16 cellular contexts compared by ENCODE assay signal in genomic region chr3:37991109-37991508, GRCh38. TPM values are rescaled to one million over a fixed set of nuclear protein-coding genes. Genes with fewer than 3 reads are reported as not detected.
A peak's percentile ranks its signal among the peaks of the same experiment; 100 is the strongest.
DNase-seq lines count a peak whose midpoint lies in the region; ATAC-seq and TF ChIP-seq lines count a peak whose summit lies in the region.
"Had no signal": no experiment of that assay in that cellular context is flagged by ENCODE, and none has a peak within 500 bp of the region (broad histone marks: within the 10 kb centered on the region; RNA-seq: fewer than 3 reads in every experiment).

No MANE protein-coding gene starts in this region.

- H4K8ac ChIP-seq in mesenchymal stem cell (ENCODE audit: low read length) = no peak overlapping the region

- H3K36me3 ChIP-seq in HUES6 (ENCODE audit: control insufficient read depth, insufficient read depth, low read length) (no peaks in the 10 kb centered on the region), mesenchymal stem cell (ENCODE audit: control insufficient read depth in 1 of 2, insufficient read depth in 2 of 2, low read depth in 1 of 2, low read length in 2 of 2) (peaks cover 2 to 10% of the 10 kb centered on the region in 2 experiments), stomach (peaks cover 0 to 12% (median 6%) of the 10 kb centered on the region in 4 donors)
- H3K36me3 ChIP-seq: ascending aorta had no signal

- H3K27ac Mint-ChIP-seq in activated CD8-positive, alpha-beta T cell treated with anti-CD3 and anti-CD28 coated beads, Interleukin-2, amount 10 ng/mL, durations not matched to agents 7 days and 5 days = no peak overlapping the region
- H3K27ac Mint-ChIP-seq: mesothelial cell of epicardium had no signal

- TF ChIP-seq CTCF in stomach (IDR thresholded peaks at IDR 0.05) = no peak

- no peak overlapping the region for H3K4me3 Mint-ChIP-seq in activated CD8-positive, alpha-beta T cell treated with anti-CD3 and anti-CD28 coated beads, Interleukin-2, amount 10 ng/mL, durations not matched to agents 7 days and 5 days
- H3K4me3 Mint-ChIP-seq: mesothelial cell of epicardium, neural crest cell had no signal

- no peak overlapping the region for H3K14ac ChIP-seq in mesenchymal stem cell (ENCODE audit: low read length in 2 of 2)

- no peak overlapping the region for H2BK120ac ChIP-seq in mesenchymal stem cell (ENCODE audit: low read depth, low read length)

- no peak overlapping the region for H4K91ac ChIP-seq in mesenchymal stem cell (ENCODE audit: low read length)

- TF ChIP-seq EP300 in stomach (IDR thresholded peaks at IDR 0.05) = no peak

- intact Hi-C loops in stomach (cut with DNase I; ENCODE audit: low total_unique reads) = no loop called here

- TF ChIP-seq POLR2A in stomach (IDR thresholded peaks at IDR 0.05) = no peak

- H2BK5ac ChIP-seq in mesenchymal stem cell (ENCODE audit: low read depth, low read length, poor library complexity, severe bottlenecking) = no peak overlapping the region

- POLR2A ChIA-PET in activated CD8-positive, alpha-beta T cell treated with anti-CD3 and anti-CD28 coated beads, Interleukin-2, amount 10 ng/mL, durations not matched to agents 7 days and 5 days (lab: Charles Lee) = no interaction called here

- no peak for ATAC-seq in HG03108 (IDR thresholded peaks at IDR 0.05; ENCODE audit: unreplicated experiment)
- ATAC-seq in activated CD8-positive, alpha-beta T cell treated with anti-CD3 and anti-CD28 coated beads, Interleukin-2, amount 10 ng/mL, durations not matched to agents 7 days and 5 days = no peak
- ATAC-seq: activated naive CD4-positive, alpha-beta T cell treated with anti-CD3 and anti-CD28 coated beads, Interleukin-2, amount 50 U/mL, for 72 hours had no signal

- H3K9ac ChIP-seq in HUES6 (ENCODE audit: low read length) (no peak overlapping the region), mesenchymal stem cell (ENCODE audit: low read length) (no peak overlapping the region)

- peaks cover 3% of the 10 kb centered on the region for H3K27me3 Mint-ChIP-seq in activated CD8-positive, alpha-beta T cell treated with anti-CD3 and anti-CD28 coated beads, Interleukin-2, amount 10 ng/mL, durations not matched to agents 7 days and 5 days (ENCODE audit: low read depth)

- H2BK15ac ChIP-seq in mesenchymal stem cell (ENCODE audit: low read depth, poor library complexity, severe bottlenecking) = peak overlapping the region; percentile 31

- H3K4me1 Mint-ChIP-seq in activated CD8-positive, alpha-beta T cell treated with anti-CD3 and anti-CD28 coated beads, Interleukin-2, amount 10 ng/mL, durations not matched to agents 7 days and 5 days (ENCODE audit: low read depth) = peaks cover 27% of the 10 kb centered on the region

- no peak overlapping the region for H3K18ac ChIP-seq in mesenchymal stem cell (ENCODE audit: low read depth in 1 of 2, low read length in 2 of 2)

- no peak overlapping the region for H3K4me2 ChIP-seq in mesenchymal stem cell (ENCODE audit: low read length, poor library complexity, severe bottlenecking)

- H3K79me1 ChIP-seq in mesenchymal stem cell (replicated peaks; ENCODE audit: low read length, poor library complexity, severe bottlenecking) = no peaks in the 10 kb centered on the region

- H3K9me3 Mint-ChIP-seq in activated CD8-positive, alpha-beta T cell treated with anti-CD3 and anti-CD28 coated beads, Interleukin-2, amount 10 ng/mL, durations not matched to agents 7 days and 5 days (ENCODE audit: insufficient read depth) = no peaks in the 10 kb centered on the region
- H3K9me3 Mint-ChIP-seq: activated naive CD4-positive, alpha-beta T cell treated with anti-CD3 and anti-CD28 coated beads, Interleukin-2, amount 50 U/mL, for 72 hours; mesothelial cell of epicardium; neural crest cell had no signal

- peak overlapping the region; percentile 16; the same call in 1 of the 2 replicates for H3K4me3 ChIP-seq in HUES6 (ENCODE audit: low read depth, low read length)
- no peak overlapping the region for H3K4me3 ChIP-seq in mesenchymal stem cell (ENCODE audit: insufficient read depth in 1 of 2, low read depth in 1 of 2, low read length in 2 of 2)
- H3K4me3 ChIP-seq in stomach = peak overlapping the region; percentile 16 to 43 (median 33)
- H3K4me3 ChIP-seq: ascending aorta had no signal

- WGBS in mesenchymal stem cell = 50% methylated on average over 5 of the region's 6 CpGs
- WGBS in stomach, 5 donors = 16 to 46% (median 31%) methylated on average over 6 of the region's 6 CpGs

- H3K9me3 ChIP-seq in HUES6 (ENCODE audit: control insufficient read depth, insufficient read depth, low read depth, low read length) (no peaks in the 10 kb centered on the region), mesenchymal stem cell (ENCODE audit: control insufficient read depth, low read length) (no peaks in the 10 kb centered on the region), stomach (no peaks in the 10 kb centered on the region)
- H3K9me3 ChIP-seq: ascending aorta had no signal

- H3K4ac ChIP-seq in mesenchymal stem cell (ENCODE audit: low read depth in 1 of 2, low read length in 2 of 2) = no peak overlapping the region

- no peak overlapping the region for H2AFZ ChIP-seq in mesenchymal stem cell (ENCODE audit: low read depth, low read length)

- no peak overlapping the region for H3K27ac ChIP-seq in HUES6 (ENCODE audit: low read depth, low read length)
- H3K27ac ChIP-seq in mesenchymal stem cell (ENCODE audit: low read length, poor library complexity, severe bottlenecking) = no peak overlapping the region
- peak overlapping the region; percentile 86 to 92 (median 90) for H3K27ac ChIP-seq in stomach
- H3K27ac ChIP-seq: ascending aorta had no signal

- peak; percentile 33 for DNase-seq in ecto neural progenitor cell (ENCODE audit: low spot score)
- DNase-seq in mesenchymal stem cell = no peak
- DNase-seq in stomach = peak; percentile 29
- DNase-seq in activated CD8-positive, alpha-beta T cell treated with anti-CD3 and anti-CD28 coated beads, Interleukin-2, amount 10 ng/mL, durations not matched to agents 7 days and 5 days = no peak
- DNase-seq in GDM1 (lab: John Stamatoyannopoulos, UW) = no peak
- DNase-seq in NCI-H1105 (lab: John Stamatoyannopoulos, UW) = no peak
- DNase-seq: activated CD4-positive, alpha-beta T cell treated with anti-CD3 and anti-CD28 coated beads for 1 hour; C1 segment of cervical spinal cord; EL; NCI-H526 treated with DMSO at 0.1 percent for 48 hours had no signal

- no peak overlapping the region for H2BK12ac ChIP-seq in mesenchymal stem cell (ENCODE audit: low read length in 2 of 2)

- CTCF ChIA-PET in activated CD8-positive, alpha-beta T cell treated with anti-CD3 and anti-CD28 coated beads, Interleukin-2, amount 10 ng/mL, durations not matched to agents 7 days and 5 days (lab: Charles Lee) = no interaction called here

- H3K27me3 ChIP-seq in HUES6 (ENCODE audit: control insufficient read depth, insufficient read depth, low read length) (peaks cover 7% of the 10 kb centered on the region; the same call in 1 of the 2 replicates), mesenchymal stem cell (ENCODE audit: control insufficient read depth in 1 of 2, insufficient read depth in 1 of 2, low read length in 2 of 2) (peaks cover 0 to 31% of the 10 kb centered on the region in 2 experiments), stomach (no peaks in the 10 kb centered on the region)
- H3K27me3 ChIP-seq: ascending aorta had no signal

- peaks cover 11% of the 10 kb centered on the region for H3K36me3 Mint-ChIP-seq in activated CD8-positive, alpha-beta T cell treated with anti-CD3 and anti-CD28 coated beads, Interleukin-2, amount 10 ng/mL, durations not matched to agents 7 days and 5 days (ENCODE audit: low read depth)
- H3K36me3 Mint-ChIP-seq: mesothelial cell of epicardium had no signal

- H3K4me1 ChIP-seq in HUES6 (ENCODE audit: control insufficient read depth, insufficient read depth, low read length) (peaks cover 10% of the 10 kb centered on the region), mesenchymal stem cell (ENCODE audit: control insufficient read depth, insufficient read depth, low read depth, low read length) (peaks cover 11% of the 10 kb centered on the region), stomach (peaks cover 18 to 67% (median 53%) of the 10 kb centered on the region in 4 donors)

- no peak overlapping the region for H3K23ac ChIP-seq in mesenchymal stem cell (ENCODE audit: low read length in 2 of 2)

- no peak overlapping the region for H2AK5ac ChIP-seq in mesenchymal stem cell (ENCODE audit: low read length, severe bottlenecking)

RNA-seq across cellular contexts. Expression of gene VILL, which starts 0.5 kb away (rescaled TPM):
- 0.98 TPM for polyA plus RNA-seq in mesenchymal stem cell (2013, experiment 1 of 2)
- 1.0 TPM for polyA plus RNA-seq in mesenchymal stem cell (2013, experiment 2 of 2)
- 100 to 1,000 TPM in 2 of 5 donors, 10 to 100 TPM in 3; 59.8 to 191 (median 86.8) TPM for total RNA-seq in stomach
- polyA plus RNA-seq in stomach = 100 to 1,000 TPM in 1 of 3 donors, 10 to 100 TPM in 2; 24.1 to 202 (median 43.7) TPM
- total RNA-seq in activated CD8-positive, alpha-beta T cell treated with anti-CD3 and anti-CD28 coated beads, Interleukin-2, amount 10 ng/mL, durations not matched to agents 7 days and 5 days = 10 to 100 TPM; 14.6 to 15.1 TPM

RNA-seq across cellular contexts. Expression of gene PLCD1, which starts 38.3 kb away (rescaled TPM):
- polyA plus RNA-seq in mesenchymal stem cell (2013, experiment 1 of 2) = 16.1 TPM
- 16.2 TPM for polyA plus RNA-seq in mesenchymal stem cell (2013, experiment 2 of 2)
- 10 to 100 TPM in 4 of 5 donors, 1 to 10 TPM in 1; 8.2 to 73.9 (median 15.6) TPM for total RNA-seq in stomach
- polyA plus RNA-seq in stomach = 10 to 100 TPM in 2 of 3 donors, 1 to 10 TPM in 1; 9.8 to 27.1 (median 11.3) TPM
- total RNA-seq in activated CD8-positive, alpha-beta T cell treated with anti-CD3 and anti-CD28 coated beads, Interleukin-2, amount 10 ng/mL, durations not matched to agents 7 days and 5 days = 10 to 100 TPM in 1 of 2 experiments, 1 to 10 TPM in 1; 9.7 to 10.1 TPM

RNA-seq across cellular contexts. Expression of gene DLEC1, which starts 47.9 kb away (rescaled TPM):
- 0.01 TPM for polyA plus RNA-seq in mesenchymal stem cell (2013, experiment 1 of 2)
- 0.01 TPM for polyA plus RNA-seq in mesenchymal stem cell (2013, experiment 2 of 2)
- 1 to 10 TPM in 2 of 5 donors, not detected in 3; 1.3 to 1.5 TPM for total RNA-seq in stomach
- under 1 TPM; 0.12 to 0.31 (median 0.20) TPM for polyA plus RNA-seq in stomach
- under 1 TPM; 0.26 to 0.60 TPM for total RNA-seq in activated CD8-positive, alpha-beta T cell treated with anti-CD3 and anti-CD28 coated beads, Interleukin-2, amount 10 ng/mL, durations not matched to agents 7 days and 5 days

Comparison
In these comparisons a context has a peak if more than half of its experiments do, and no peak if none do; other contexts are left out.
1. H3K27ac ChIP-seq: peak in stomach (5 of 5); none in HUES6 (single experiment) and mesenchymal stem cell (single experiment).
2. H3K4me3 ChIP-seq: peak in HUES6 (single experiment) and stomach (4 of 4); none in mesenchymal stem cell (0 of 2).
3. DNase-seq: peak in ecto neural progenitor cell (single experiment) and stomach (single experiment); none in mesenchymal stem cell (single experiment), activated CD8-positive, alpha-beta T cell treated with anti-CD3 and anti-CD28 coated beads, Interleukin-2, amount 10 ng/mL, durations not matched to agents 7 days and 5 days (single experiment), GDM1 (single experiment) and NCI-H1105 (single experiment).